Comparison of ENCODE assay signal across 8 cellular contexts in the genomic region with DNA sequence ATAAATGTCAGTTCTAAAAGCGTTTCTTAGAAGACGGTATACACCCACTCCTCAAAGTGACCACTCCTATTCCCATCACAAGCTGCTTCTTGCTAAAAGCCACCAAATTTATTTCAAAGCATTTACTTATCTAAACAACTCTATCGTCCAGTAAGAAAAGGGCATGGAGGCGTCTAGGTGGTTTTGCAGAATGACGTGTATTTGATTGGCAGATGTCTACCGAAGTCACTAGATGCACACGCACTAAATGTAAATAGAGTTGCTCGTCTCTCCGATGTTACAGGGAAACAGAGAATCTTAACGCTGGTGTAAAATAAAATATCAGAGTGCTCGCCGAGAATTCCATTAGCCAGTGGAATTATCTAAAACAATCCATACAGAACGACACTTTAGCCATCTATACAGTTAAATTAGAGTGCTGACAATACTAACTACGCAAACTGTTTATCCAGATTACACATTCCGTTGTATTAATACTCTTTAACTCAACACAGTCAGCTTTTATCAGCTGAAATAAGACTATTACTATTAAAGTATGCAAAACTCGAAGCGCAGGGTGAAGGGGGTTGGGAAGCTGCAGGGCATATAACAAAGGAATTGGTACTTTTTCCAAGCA. TPM values are rescaled to one million over a fixed set of nuclear protein-coding genes. Genes with fewer than 3 reads are reported as not detected.
A peak's percentile ranks its signal among the peaks of the same experiment; 100 is the strongest.
DNase-seq lines count a peak whose midpoint lies in the region; ATAC-seq and TF ChIP-seq lines count a peak whose summit lies in the region.

No MANE protein-coding gene starts in this region.

- H3K9me3 ChIP-seq in ES-I3 (ENCODE audit: control insufficient read depth, insufficient read depth, low read length) (no peaks in the 10 kb centered on the region), Peyer's patch (no peaks in the 10 kb centered on the region), mucosa of rectum (ENCODE audit: control insufficient read depth in 2 of 2, low read length in 2 of 2) (no peaks in the 10 kb centered on the region)

- DNase-seq in Peyer's patch, result peak in 2 of 3 donors; percentile 46 to 49
- peak; percentile 28 for DNase-seq in cerebellum (ENCODE audit: low spot score)
- DNase-seq in DMS79 treated with DMSO at 0.1 percent for 48 hours (lab: John Stamatoyannopoulos, UW), result no peak
- DNase-seq in activated CD4-positive, CD25-positive, alpha-beta regulatory T cell treated with anti-CD3 and anti-CD28 coated beads, Interleukin-2, amount 50 U/mL, for 72 hours, result no peak
- DNase-seq in NCI-H1694 (lab: John Stamatoyannopoulos, UW), result no peak

- H3K4me1 ChIP-seq in ES-I3 (ENCODE audit: insufficient read depth, low read length) (peaks cover 8% of the 10 kb centered on the region; the same call in 1 of the 2 replicates), Peyer's patch (peaks cover 0 to 24% (median 5%) of the 10 kb centered on the region in 4 donors), mucosa of rectum (ENCODE audit: control insufficient read depth in 2 of 2, insufficient read depth in 2 of 2, low read length in 2 of 2) (peaks cover 13 to 21% of the 10 kb centered on the region in 2 donors)

- H3K27me3 ChIP-seq in Peyer's patch (no peaks in the 10 kb centered on the region), mucosa of rectum (ENCODE audit: control insufficient read depth in 2 of 2, insufficient read depth in 2 of 2, low read length in 2 of 2) (no peaks in the 10 kb centered on the region)

- no peak for ATAC-seq in GM19463 (IDR thresholded peaks at IDR 0.05; ENCODE audit: unreplicated experiment)

- TF ChIP-seq CTCF in Peyer's patch (IDR thresholded peaks at IDR 0.05), result no peak

- TF ChIP-seq POLR2A in Peyer's patch (IDR thresholded peaks at IDR 0.05), result peak in 1 of 2 donors; percentile 35

- H3K27ac ChIP-seq in Peyer's patch (peak overlapping the region; percentile 88 to 99 (median 90)), mucosa of rectum (ENCODE audit: low read depth in 2 of 2, low read length in 2 of 2) (peak overlapping the region; percentile 56 to 77)

- H3K36me3 ChIP-seq in ES-I3 (ENCODE audit: insufficient read depth, low read length), result no peaks in the 10 kb centered on the region
- no peaks in the 10 kb centered on the region for H3K36me3 ChIP-seq in Peyer's patch
- no peaks in the 10 kb centered on the region for H3K36me3 ChIP-seq in mucosa of rectum (ENCODE audit: control insufficient read depth in 2 of 2, insufficient read depth in 2 of 2, low read length in 2 of 2)

- H3K9ac ChIP-seq in ES-I3 (ENCODE audit: low read depth, low read length) (peak overlapping the region; percentile 89; the same call in 1 of the 2 replicates), mucosa of rectum (ENCODE audit: low read depth in 1 of 2, low read length in 2 of 2) (peak overlapping the region; percentile 20 to 72)

- H3K4me3 ChIP-seq in Peyer's patch, result peak overlapping the region; percentile 71 to 92 (median 86)
- peak overlapping the region; percentile 72 to 87 for H3K4me3 ChIP-seq in mucosa of rectum (ENCODE audit: low read length in 2 of 2)

RNA-seq across cellular contexts. Expression of a gene that starts 1.9 kb away (rescaled TPM):
- total RNA-seq in Peyer's patch, result 10 to 100 TPM in 1 of 4 donors, 1 to 10 TPM in 3; 1.4 to 23.1 (median 2.7) TPM
- total RNA-seq in cerebellum, result 88.5 TPM

Comparison
In these comparisons a context has a peak if more than half of its experiments do, and no peak if none do; other contexts are left out.
1. DNase-seq: peak in Peyer's patch (2 of 3) and cerebellum (single experiment); none in DMS79 treated with DMSO at 0.1 percent for 48 hours (single experiment), activated CD4-positive, CD25-positive, alpha-beta regulatory T cell treated with anti-CD3 and anti-CD28 coated beads, Interleukin-2, amount 50 U/mL, for 72 hours (single experiment) and NCI-H1694 (single experiment).